Comparison of ENCODE assay signal across 10 cellular contexts in the genomic region with DNA sequence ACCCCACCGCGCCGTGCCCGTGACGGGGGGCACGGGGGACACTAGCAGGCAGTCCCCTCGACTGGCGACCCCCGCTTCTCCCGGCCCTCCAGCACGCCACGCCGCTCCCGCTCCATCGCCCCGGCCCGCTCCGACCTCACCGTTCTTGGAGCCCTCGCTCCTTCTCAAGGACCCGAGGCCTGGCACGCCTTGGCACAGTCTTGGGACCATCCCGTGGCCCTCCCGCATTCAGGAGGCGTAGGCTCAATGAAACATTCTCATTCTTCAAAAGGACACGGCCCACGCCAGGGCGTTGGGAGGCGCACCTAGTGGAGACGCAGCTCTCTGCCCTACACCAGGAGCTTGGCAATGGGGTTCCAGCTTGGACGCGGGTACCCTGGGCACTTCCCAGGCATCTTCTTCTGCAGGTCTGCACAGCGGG. TPM values are rescaled to one million over a fixed set of nuclear protein-coding genes. Genes with fewer than 3 reads are reported as not detected.
DNase-seq lines count a peak whose midpoint lies in the region; ATAC-seq and TF ChIP-seq lines count a peak whose summit lies in the region.
"Had no signal": no experiment of that assay in that cellular context is flagged by ENCODE, and none has a peak within 500 bp of the region (broad histone marks: within the 10 kb centered on the region; RNA-seq: fewer than 3 reads in every experiment).

No MANE protein-coding gene starts in this region.

- H3K27me3 Mint-ChIP-seq in CD14-positive monocyte (ENCODE audit: low read depth in 3 of 3), result peaks cover 27 to 54% (median 37%) of the 10 kb centered on the region in 3 donors
- H3K27me3 Mint-ChIP-seq in neural crest cell (ENCODE audit: low read depth), result peaks cover 6% of the 10 kb centered on the region

- TF ChIP-seq POLR2A in GM18505 (IDR thresholded peaks at IDR 0.05; ENCODE audit: borderline replicate concordance, extremely low read depth, insufficient read depth, insufficient read length), result no peak

- H3K27ac Mint-ChIP-seq in CD14-positive monocyte (no peak overlapping the region), neural crest cell (ENCODE audit: unreplicated experiment) (no peak overlapping the region)

- peak overlapping the region; percentile 39; the same call in 1 of the 2 replicates for H3K4me3 ChIP-seq in HUES48 (ENCODE audit: low read depth, low read length)

- peaks cover 14% of the 10 kb centered on the region for H3K36me3 ChIP-seq in HUES48 (ENCODE audit: control insufficient read depth, insufficient read depth, low read length)

- H3K4me3 Mint-ChIP-seq in CD14-positive monocyte, result peak overlapping the region; percentile 56 to 87
- peak overlapping the region; percentile 90 for H3K4me3 Mint-ChIP-seq in neural crest cell

- H3K9ac ChIP-seq in HUES48 (ENCODE audit: low read depth, low read length), result no peak overlapping the region

- DNase-seq in CD14-positive monocyte (ENCODE audit: low spot score), result no peak
- peak; percentile 42 for DNase-seq in cerebellar cortex (ENCODE audit: low spot score)
- no peak for DNase-seq in neural crest cell (ENCODE audit: low read depth, low spot score)
- DNase-seq in GDM1 (lab: John Stamatoyannopoulos, UW), result no peak
- DNase-seq: activated CD4-positive, alpha-beta T cell treated with anti-CD3 and anti-CD28 coated beads, Interleukin-2, amount 50 U/mL, for 4 hours; KG1 had no signal

- peaks cover 16% of the 10 kb centered on the region for H3K27me3 ChIP-seq in HUES48 (ENCODE audit: control insufficient read depth, insufficient read depth, low read length)

- H3K36me3 Mint-ChIP-seq in CD14-positive monocyte (peaks cover 26 to 30% of the 10 kb centered on the region in 2 donors), neural crest cell (ENCODE audit: low read depth) (no peaks in the 10 kb centered on the region)

- intact Hi-C loops in CD14-positive monocyte (cut with micrococcal nuclease), result no loop called here

- peaks cover 0 to 7% (median 4%) of the 10 kb centered on the region in 7 donors for H3K9me3 Mint-ChIP-seq in CD14-positive monocyte
- H3K9me3 Mint-ChIP-seq in neural crest cell, result no peaks in the 10 kb centered on the region

- H3K27ac ChIP-seq in HUES48 (ENCODE audit: low read depth, low read length), result no peak overlapping the region

- peaks cover 14% of the 10 kb centered on the region for H3K4me1 Mint-ChIP-seq in CD14-positive monocyte
- peaks cover 12% of the 10 kb centered on the region for H3K4me1 Mint-ChIP-seq in neural crest cell

- H3K4me1 ChIP-seq in HUES48 (ENCODE audit: control insufficient read depth, insufficient read depth, low read length), result no peaks in the 10 kb centered on the region

- TF ChIP-seq CTCF in CD14-positive monocyte (IDR thresholded peaks at IDR 0.05), result no peak
- TF ChIP-seq CTCF in neural crest cell (conservative IDR thresholded peaks at IDR 0.05), result no peak

- H3K9me3 ChIP-seq in HUES48 (ENCODE audit: control insufficient read depth, insufficient read depth, low read length), result no peaks in the 10 kb centered on the region

- ATAC-seq in esophagus mucosa (no peak), GM18505 (IDR thresholded peaks at IDR 0.05; ENCODE audit: unreplicated experiment) (no peak), GM21529 (IDR thresholded peaks at IDR 0.05; ENCODE audit: unreplicated experiment) (no peak)

RNA-seq across cellular contexts. Expression of a gene that starts 0.5 kb away (rescaled TPM):
- not detected for polyA plus RNA-seq in CD14-positive monocyte
- total RNA-seq in neural crest cell (27.7 and 29.8 TPM in 2 replicates), esophagus mucosa (not detected)

RNA-seq across cellular contexts. Expression of a gene that starts 22.8 kb away (rescaled TPM):
- 100 to 1,000 TPM; 331 to 345 TPM for polyA plus RNA-seq in CD14-positive monocyte
- total RNA-seq in neural crest cell (194 and 196 TPM in 2 replicates), esophagus mucosa (177 TPM)

RNA-seq across cellular contexts. Expression of a gene that starts 23.1 kb away (rescaled TPM):
- 10 to 100 TPM; 24.0 to 27.5 TPM for polyA plus RNA-seq in CD14-positive monocyte
- total RNA-seq in neural crest cell, result 54.9 and 56.6 TPM in 2 replicates
- 56.0 TPM for total RNA-seq in esophagus mucosa

RNA-seq across cellular contexts. Expression of a gene that starts 44.6 kb away (rescaled TPM):
- polyA plus RNA-seq in CD14-positive monocyte, result 10 to 100 TPM; 45.1 to 49.4 TPM
- total RNA-seq in neural crest cell (71.4 and 78.8 TPM in 2 replicates), esophagus mucosa (14.1 TPM)

Comparison
In these comparisons a context has a peak if more than half of its experiments do, and no peak if none do; other contexts are left out.
1. RNA of a gene that starts 0.5 kb away (total RNA-seq): 27.7 to 29.8 TPM in neural crest cell; not detected in esophagus mucosa (single experiment); every median in the first group is over 10 times any median in the second.